ENCODE assay signal across 33 cellular contexts in genomic region chr6:25852756-25853155, GRCh38. TPM values are rescaled to one million over a fixed set of nuclear protein-coding genes. Genes with fewer than 3 reads are reported as not detected.
"Had no signal": no experiment of that assay in that cellular context is flagged by ENCODE, and none has a peak within 500 bp of the region (broad histone marks: within the 10 kb centered on the region; RNA-seq: fewer than 3 reads in every experiment).

No MANE protein-coding gene starts in this region.

- H3K4me2 ChIP-seq: PC-9 had no signal

- H3K4me3 ChIP-seq: MG63, PC-9, SJCRH30 had no signal

- DNase-seq: Kasumi-1, MG63, MV-4-11, NCI-H1092, NCI-H1105, NCI-H1417 treated with DMSO at 0.1 percent for 48 hours, NCI-H1436 treated with DMSO at 0.1 percent for 48 hours, NCI-H1694 treated with DMSO at 0.1 percent for 48 hours, NCI-H187 treated with DMSO at 0.1 percent for 48 hours, NCI-H2029, NCI-H2081, NCI-H2171 treated with DMSO at 0.1 percent for 48 hours, NCI-H2227 treated with DMSO at 0.1 percent for 48 hours, NCI-H345, NCI-H446, NCI-H510A treated with DMSO at 0.1 percent for 48 hours, NCI-H524 treated with DMSO at 0.1 percent for 48 hours, NCI-H526 treated with DMSO at 0.1 percent for 48 hours, NCI-H774, PC-9, SHP77, SIG-M5, SJCRH30, SW 1271, T-helper 1 cell had no signal

- H3K36me3 ChIP-seq: MG63, SJCRH30 had no signal

- H3K27ac ChIP-seq: PC-9, RWPE1, SJCRH30 had no signal

- H3K27me3 ChIP-seq: MG63, SJCRH30 had no signal

- ATAC-seq: Panc1, Right ventricle myocardium inferior had no signal

- H3K9me3 ChIP-seq: MG63, SJCRH30 had no signal

- H2AFZ ChIP-seq: PC-9 had no signal

- H3K4me1 ChIP-seq: SJCRH30 had no signal

RNA-seq across cellular contexts. Expression of gene SLC17A1, which starts 20.9 kb away (rescaled TPM):
- total RNA-seq: M059J, NCI-H460, OCI-LY7, PC-9, Right ventricle myocardium inferior, RPMI7951, SJCRH30, SK-MEL-5 had no signal

RNA-seq across cellular contexts. Expression of gene SLC17A3, which starts 21.3 kb away (rescaled TPM):
- total RNA-seq: M059J, NCI-H460, PC-9, Right ventricle myocardium inferior, RPMI7951, SJCRH30, SK-MEL-5 had no signal
